ENCODE assay signal across 8 cellular contexts in genomic region chr14:92986254-92987147, GRCh38.
DNase-seq lines count a peak whose midpoint lies in the region; ATAC-seq and TF ChIP-seq lines count a peak whose summit lies in the region.

No MANE protein-coding gene starts in this region.

- no peak overlapping the region for H3K4me3 Mint-ChIP-seq in activated naive CD4-positive, alpha-beta T cell treated with anti-CD3 and anti-CD28 coated beads, Interleukin-2, amount 10 ng/mL, durations not matched to agents 7 days and 5 days

- no peaks in the 10 kb centered on the region for H3K27me3 Mint-ChIP-seq in activated naive CD4-positive, alpha-beta T cell treated with anti-CD3 and anti-CD28 coated beads, Interleukin-2, amount 10 ng/mL, durations not matched to agents 7 days and 5 days

- H3K9me3 ChIP-seq in heart right ventricle (peaks cover 0 to 7% (median 0%) of the 10 kb centered on the region in 11 donors), smooth muscle cell (replicated peaks; ENCODE audit: low read depth) (no peaks in the 10 kb centered on the region)

- H3K79me2 ChIP-seq in smooth muscle cell (ENCODE audit: low read depth), result no peaks in the 10 kb centered on the region

- ATAC-seq in heart right ventricle, result peak; percentile 51 to 90 (median 84)

- DNase-seq in GM04503 (ENCODE audit: low read depth) (peak; percentile 64), T1000 (lab: John Stamatoyannopoulos, UW) (peak; percentile 41), heart right ventricle (peak; percentile 24 to 72), smooth muscle cell (lab: John Stamatoyannopoulos, UW; ENCODE audit: unreplicated experiment) (no peak), KG1 (lab: John Stamatoyannopoulos, UW) (no peak), OCI-M2 (lab: John Stamatoyannopoulos, UW; ENCODE audit: unreplicated experiment) (no peak), GM19240 (ENCODE audit: insufficient read length, low spot score) (no peak)
- no peak for DNase-seq in activated naive CD4-positive, alpha-beta T cell treated with anti-CD3 and anti-CD28 coated beads, Interleukin-2, amount 10 ng/mL, durations not matched to agents 7 days and 5 days

- peak overlapping the region; percentile 1 for H3K4me2 ChIP-seq in smooth muscle cell

- no peaks in the 10 kb centered on the region for H3K27me3 ChIP-seq in heart right ventricle
- no peaks in the 10 kb centered on the region for H3K27me3 ChIP-seq in smooth muscle cell (ENCODE audit: low read depth)

- H3K27ac Mint-ChIP-seq in activated naive CD4-positive, alpha-beta T cell treated with anti-CD3 and anti-CD28 coated beads, Interleukin-2, amount 10 ng/mL, durations not matched to agents 7 days and 5 days, result no peak overlapping the region

- H3K4me3 ChIP-seq in heart right ventricle, result no peak overlapping the region
- H3K4me3 ChIP-seq in smooth muscle cell, result no peak overlapping the region

- no peak overlapping the region for H2AFZ ChIP-seq in smooth muscle cell (ENCODE audit: low read depth)

- 71% methylated on average over 6 of the region's 6 CpGs for WGBS in heart right ventricle, 2 donors
- 80% methylated on average over 6 of the region's 6 CpGs for whole genome bisulfite sequencing in smooth muscle cell (ENCODE audit: low lambda C conversion rate)

- H3K4me1 Mint-ChIP-seq in activated naive CD4-positive, alpha-beta T cell treated with anti-CD3 and anti-CD28 coated beads, Interleukin-2, amount 10 ng/mL, durations not matched to agents 7 days and 5 days, result no peaks in the 10 kb centered on the region

- H4K20me1 ChIP-seq in smooth muscle cell (ENCODE audit: low read depth), result peaks cover 5% of the 10 kb centered on the region

- no peak overlapping the region for H3K9ac ChIP-seq in smooth muscle cell (ENCODE audit: low read depth)

- H3K9me3 Mint-ChIP-seq in activated naive CD4-positive, alpha-beta T cell treated with anti-CD3 and anti-CD28 coated beads, Interleukin-2, amount 10 ng/mL, durations not matched to agents 7 days and 5 days, result peaks cover 1% of the 10 kb centered on the region

- H3K36me3 Mint-ChIP-seq in activated naive CD4-positive, alpha-beta T cell treated with anti-CD3 and anti-CD28 coated beads, Interleukin-2, amount 10 ng/mL, durations not matched to agents 7 days and 5 days, result peaks cover 6% of the 10 kb centered on the region

- no peak for TF ChIP-seq CTCF in heart right ventricle (IDR thresholded peaks at IDR 0.05)
- no peak for TF ChIP-seq CTCF in smooth muscle cell (IDR thresholded peaks at IDR 0.05; ENCODE audit: borderline replicate concordance, insufficient read depth, poor library complexity, severe bottlenecking)

- H3K27ac ChIP-seq in heart right ventricle (peak overlapping the region; percentile 16 to 82 (median 76)), smooth muscle cell (ENCODE audit: low read depth) (peak overlapping the region; percentile 59)

- H3K36me3 ChIP-seq in heart right ventricle (peaks cover 0 to 20% (median 0%) of the 10 kb centered on the region in 9 donors), smooth muscle cell (ENCODE audit: low read depth) (no peaks in the 10 kb centered on the region)

- intact Hi-C loops in heart right ventricle (cut with DNase I), result no loop called here

- no peaks in the 10 kb centered on the region for H3F3A ChIP-seq in smooth muscle cell (ENCODE audit: low read depth)

- CTCF ChIA-PET in activated naive CD4-positive, alpha-beta T cell treated with anti-CD3 and anti-CD28 coated beads, Interleukin-2, amount 10 ng/mL, durations not matched to agents 7 days and 5 days (lab: Charles Lee), result no interaction called here

- H3K4me1 ChIP-seq in heart right ventricle, result peaks cover 19 to 55% (median 34%) of the 10 kb centered on the region in 9 donors
- no peaks in the 10 kb centered on the region for H3K4me1 ChIP-seq in smooth muscle cell (ENCODE audit: low read depth)

Comparison
In these comparisons a context has a peak if more than half of its experiments do, and no peak if none do; other contexts are left out.
1. DNase-seq: peak in GM04503 (single experiment), T1000 (single experiment) and heart right ventricle (2 of 2); none in smooth muscle cell (single experiment), activated naive CD4-positive, alpha-beta T cell treated with anti-CD3 and anti-CD28 coated beads, Interleukin-2, amount 10 ng/mL, durations not matched to agents 7 days and 5 days (single experiment), KG1 (single experiment), OCI-M2 (single experiment) and GM19240 (single experiment).